ENCODE assay signal across 11 cellular contexts in genomic region chr9:22084336-22085035, GRCh38.
A peak's percentile ranks its signal among the peaks of the same experiment; 100 is the strongest.
DNase-seq lines count a peak whose midpoint lies in the region; FAIRE-seq and TF ChIP-seq lines count a peak whose summit lies in the region.
"Had no signal": no experiment of that assay in that cellular context is flagged by ENCODE, and none has a peak within 500 bp of the region (broad histone marks: within the 10 kb centered on the region; RNA-seq: fewer than 3 reads in every experiment).

No MANE protein-coding gene starts in this region.

- H3K4me3 Mint-ChIP-seq in astrocyte (ENCODE audit: unreplicated experiment) (peak overlapping the region; percentile 25), nephron progenitor cell (no peak overlapping the region)
- H3K4me3 Mint-ChIP-seq: CD8-positive, alpha-beta T cell had no signal

- POLR2A ChIA-PET in AG04449 (lab: Yijun Ruan, JAX) = interaction anchor here (0.7 kb wide), 1 partner anchor 19 kb away, joined by 3 read pairs; no protein-coding TSS in a partner anchor

- H2AFZ ChIP-seq in astrocyte (ENCODE audit: low read depth, low read length) = no peak overlapping the region

- H3K4me3 ChIP-seq in AG04449 (ENCODE audit: low read depth, low read length) (no peak overlapping the region), astrocyte (ENCODE audit: insufficient read depth, low read depth, low read length) (no peak overlapping the region)
- H3K4me3 ChIP-seq: coronary artery had no signal

- H3K36me3 Mint-ChIP-seq in astrocyte (ENCODE audit: low read depth, unreplicated experiment) = no peaks in the 10 kb centered on the region
- no peaks in the 10 kb centered on the region for H3K36me3 Mint-ChIP-seq in nephron progenitor cell (ENCODE audit: low read depth)
- H3K36me3 Mint-ChIP-seq: CD8-positive, alpha-beta T cell had no signal

- H3K4me1 Mint-ChIP-seq in astrocyte (ENCODE audit: low read depth, unreplicated experiment) (peaks cover 32% of the 10 kb centered on the region), nephron progenitor cell (peaks cover 5% of the 10 kb centered on the region)

- TF ChIP-seq CTCF in AG04449 (IDR thresholded peaks at IDR 0.05; ENCODE audit: insufficient read depth, low read length, missing control alignments) = no peak
- no peak for TF ChIP-seq CTCF in astrocyte (IDR thresholded peaks at IDR 0.05; ENCODE audit: insufficient read depth, low read depth, low read length)
- TF ChIP-seq CTCF in nephron progenitor cell (IDR thresholded peaks at IDR 0.05) = no peak

- H3K79me2 ChIP-seq in astrocyte (ENCODE audit: insufficient read depth, low read length) = no peaks in the 10 kb centered on the region

- no peaks in the 10 kb centered on the region for H3K27me3 ChIP-seq in astrocyte (ENCODE audit: insufficient read depth, low read length)

- peak; percentile 94 for DNase-seq in AG04449 (ENCODE audit: low read depth, low spot score)
- peak; percentile 91 for DNase-seq in HT1080 (ENCODE audit: low read depth)
- DNase-seq in astrocyte (ENCODE audit: low read depth) = peak; percentile 99
- peak; percentile 90 for DNase-seq in kidney tubule cell (ENCODE audit: low spot score)
- DNase-seq in GM12891 (ENCODE audit: insufficient read length, low spot score) = no peak
- DNase-seq in D341Med (ENCODE audit: low spot score) = no peak
- DNase-seq in nephron progenitor cell = no peak
- DNase-seq in occipital lobe (lab: John Stamatoyannopoulos, UW) = no peak
- DNase-seq: activated CD4-positive, alpha-beta T cell treated with anti-CD3 and anti-CD28 coated beads, Interleukin-2, amount 50 U/mL, for 1 hour; CD8-positive, alpha-beta T cell had no signal

- H3K9me3 ChIP-seq in astrocyte (ENCODE audit: insufficient read depth, low read depth, low read length) = no peaks in the 10 kb centered on the region

- peak overlapping the region; percentile 59 for H3K4me2 ChIP-seq in astrocyte (ENCODE audit: low read length)

- H3K27ac Mint-ChIP-seq in astrocyte (ENCODE audit: unreplicated experiment) (peak overlapping the region; percentile 96), nephron progenitor cell (no peak overlapping the region)
- H3K27ac Mint-ChIP-seq: CD8-positive, alpha-beta T cell had no signal

- H3K27ac ChIP-seq in astrocyte (ENCODE audit: low read depth, low read length) = peak overlapping the region; percentile 90
- H3K27ac ChIP-seq: coronary artery had no signal

- no peak for TF ChIP-seq POLR2A in GM12891 (IDR thresholded peaks at IDR 0.05; ENCODE audit: low read depth, low read length)

- H3K9ac ChIP-seq in astrocyte (ENCODE audit: low read length) = peak overlapping the region; percentile 70

- CTCF ChIA-PET in AG04449 (lab: Yijun Ruan, JAX) = interaction anchor here (1.1 to 2.6 kb wide), 3 partner anchors 47 to 155 kb away, joined by 3 to 11 read pairs (median 4); partner anchors contain the start of gene CDKN2B

- H3K27me3 Mint-ChIP-seq in astrocyte (ENCODE audit: low read depth, unreplicated experiment) = no peaks in the 10 kb centered on the region
- no peaks in the 10 kb centered on the region for H3K27me3 Mint-ChIP-seq in nephron progenitor cell (ENCODE audit: low read depth, poor library complexity)

- H4K20me1 ChIP-seq in astrocyte (ENCODE audit: insufficient read depth, low read length) = no peaks in the 10 kb centered on the region

- no peaks in the 10 kb centered on the region for H3K36me3 ChIP-seq in astrocyte (ENCODE audit: insufficient read depth, low read length)

- H3K9me3 Mint-ChIP-seq in astrocyte (ENCODE audit: unreplicated experiment) = no peaks in the 10 kb centered on the region
- no peaks in the 10 kb centered on the region for H3K9me3 Mint-ChIP-seq in nephron progenitor cell
- H3K9me3 Mint-ChIP-seq: CD8-positive, alpha-beta T cell had no signal

- FAIRE-seq in astrocyte (lab: Jason Lieb, UNC) (peak; percentile 100), GM12891 (lab: Jason Lieb, UNC) (no peak)

- peaks cover 20% of the 10 kb centered on the region for H3K4me1 ChIP-seq in astrocyte (ENCODE audit: insufficient read depth, low read length)

TF ChIP-seq in GM12891, 5 proteins besides CTCF, POLR2A, EP300 and RAD21:
- TF ChIP-seq TAF1 (IDR thresholded peaks at IDR 0.05; ENCODE audit: low read depth, low read length) (no peak), PAX5 (IDR thresholded peaks at IDR 0.05; ENCODE audit: insufficient read depth, low read length, severe bottlenecking) (no peak), POU2F2 (IDR thresholded peaks at IDR 0.05; ENCODE audit: low read depth, low read length) (no peak), SPI1 (IDR thresholded peaks at IDR 0.05; ENCODE audit: low read depth, low read length) (no peak), POLR2AphosphoS5 (IDR thresholded peaks at IDR 0.05; ENCODE audit: low read depth, low read length) (no peak)

Comparison
In these comparisons a context has a peak if more than half of its experiments do, and no peak if none do; other contexts are left out.
1. DNase-seq: peak in AG04449 (single experiment), HT1080 (single experiment), astrocyte (single experiment) and kidney tubule cell (single experiment); none in GM12891 (single experiment), D341Med (single experiment), nephron progenitor cell (single experiment) and occipital lobe (single experiment).